8 cellular contexts compared by ENCODE assay signal in genomic region chr18:62329676-62330454, GRCh38. TPM values are rescaled to one million over a fixed set of nuclear protein-coding genes. Genes with fewer than 3 reads are reported as not detected.
A peak's percentile ranks its signal among the peaks of the same experiment; 100 is the strongest.
DNase-seq lines count a peak whose midpoint lies in the region; ATAC-seq and TF ChIP-seq lines count a peak whose summit lies in the region.

No MANE protein-coding gene starts in this region.

- POLR2A ChIA-PET in activated CD4-positive, alpha-beta memory T cell treated with anti-CD3 and anti-CD28 coated beads for 36 hours (lab: Charles Lee) = interaction anchor here (0.7 kb wide), 1 partner anchor 10 kb away, joined by 3 read pairs; no protein-coding TSS in a partner anchor

- 29% methylated on average over 16 of the region's 16 CpGs for WGBS in heart right ventricle, 2 donors
- WGBS in thyroid gland, 2 donors = 48 to 57% methylated on average over 16 of the region's 16 CpGs

- H3K4me3 ChIP-seq in heart right ventricle = peak overlapping the region in 2 of 10 donors; percentile 3
- H3K4me3 ChIP-seq in thyroid gland (replicated peaks in 1 of 3) = no peak overlapping the region

- no peak for TF ChIP-seq POLR2A in thyroid gland (IDR thresholded peaks at IDR 0.05)

- CTCF ChIA-PET in activated CD4-positive, alpha-beta memory T cell treated with anti-CD3 and anti-CD28 coated beads for 36 hours (lab: Charles Lee) = interaction anchor here (0.9 kb wide), 1 partner anchor 11 kb away, joined by 3 read pairs; no protein-coding TSS in a partner anchor

- H3K36me3 ChIP-seq in heart right ventricle (no peaks in the 10 kb centered on the region), thyroid gland (no peaks in the 10 kb centered on the region)

- H3K9me3 ChIP-seq in heart right ventricle (no peaks in the 10 kb centered on the region), thyroid gland (no peaks in the 10 kb centered on the region)

- no peaks in the 10 kb centered on the region for H3K9me3 Mint-ChIP-seq in activated T-cell treated with anti-CD3 and anti-CD28 coated beads, Interleukin-2, amount 50 U/mL, for 24 hours
- H3K9me3 Mint-ChIP-seq in activated CD4-positive, alpha-beta memory T cell treated with anti-CD3 and anti-CD28 coated beads for 36 hours = no peaks in the 10 kb centered on the region

- H3K4me3 Mint-ChIP-seq in activated T-cell treated with anti-CD3 and anti-CD28 coated beads, Interleukin-2, amount 50 U/mL, for 24 hours = no peak overlapping the region
- H3K4me3 Mint-ChIP-seq in activated CD4-positive, alpha-beta memory T cell treated with anti-CD3 and anti-CD28 coated beads for 36 hours = no peak overlapping the region

- TF ChIP-seq CTCF in heart right ventricle (IDR thresholded peaks at IDR 0.05) (no peak), thyroid gland (IDR thresholded peaks at IDR 0.05) (no peak)

- no peak overlapping the region for H3K27ac Mint-ChIP-seq in activated T-cell treated with anti-CD3 and anti-CD28 coated beads, Interleukin-2, amount 50 U/mL, for 24 hours
- H3K27ac Mint-ChIP-seq in activated CD4-positive, alpha-beta memory T cell treated with anti-CD3 and anti-CD28 coated beads for 36 hours = no peak overlapping the region

- H3K27me3 ChIP-seq in heart right ventricle (peaks cover 12 to 83% (median 75%) of the 10 kb centered on the region in 7 donors), thyroid gland (no peaks in the 10 kb centered on the region)

- intact Hi-C loops in activated CD4-positive, alpha-beta memory T cell treated with anti-CD3 and anti-CD28 coated beads for 36 hours (cut with micrococcal nuclease) = loop anchor here (2.0 to 5.0 kb wide), 5 partner anchors 37 to 387 kb away; partner anchors contain the start of genes PHLPP1, PIGN and RELCH
- intact Hi-C loops in heart right ventricle (cut with DNase I) = loop anchor here in 4 of 10 donors (10.0 kb wide), 4 partner anchors 215 to 655 kb away; no protein-coding TSS in a partner anchor
- intact Hi-C loops in thyroid gland (cut with DNase I) = no loop called here

- ATAC-seq in heart right ventricle = peak; percentile 63 to 91 (median 83)
- ATAC-seq in HG02642 (IDR thresholded peaks at IDR 0.05; ENCODE audit: poor library complexity, unreplicated experiment) = no peak
- no peak for ATAC-seq in HG02623 (IDR thresholded peaks at IDR 0.05; ENCODE audit: unreplicated experiment)

- H3K27ac ChIP-seq in heart right ventricle (peak overlapping the region in 1 of 10 donors; percentile 26), thyroid gland (peak overlapping the region in 1 of 3 donors; percentile 46), caudate nucleus (ENCODE audit: low read depth, low read length) (no peak overlapping the region)

- DNase-seq in activated T-cell treated with anti-CD3 and anti-CD28 coated beads for 24 hours (ENCODE audit: low read depth) (peak; percentile 11), heart right ventricle (peak; percentile 54 to 59), thyroid gland (peak; percentile 13 to 30), caudate nucleus (lab: John Stamatoyannopoulos, UW) (no peak)
- DNase-seq in activated T-cell treated with anti-CD3 and anti-CD28 coated beads, Interleukin-2, amount 50 U/mL, for 24 hours = no peak
- peak; percentile 62 for DNase-seq in activated CD4-positive, alpha-beta memory T cell treated with anti-CD3 and anti-CD28 coated beads for 36 hours

- H3K4me1 ChIP-seq in heart right ventricle = peaks cover 6 to 68% (median 31%) of the 10 kb centered on the region in 9 donors
- peaks cover 8 to 12% of the 10 kb centered on the region in 2 donors for H3K4me1 ChIP-seq in thyroid gland

- H3K4me1 Mint-ChIP-seq in activated T-cell treated with anti-CD3 and anti-CD28 coated beads, Interleukin-2, amount 50 U/mL, for 24 hours (ENCODE audit: low read depth) = peaks cover 39% of the 10 kb centered on the region
- H3K4me1 Mint-ChIP-seq in activated CD4-positive, alpha-beta memory T cell treated with anti-CD3 and anti-CD28 coated beads for 36 hours (ENCODE audit: low read depth) = peaks cover 27% of the 10 kb centered on the region

- no peaks in the 10 kb centered on the region for H3K36me3 Mint-ChIP-seq in activated T-cell treated with anti-CD3 and anti-CD28 coated beads, Interleukin-2, amount 50 U/mL, for 24 hours (ENCODE audit: low read depth)
- H3K36me3 Mint-ChIP-seq in activated CD4-positive, alpha-beta memory T cell treated with anti-CD3 and anti-CD28 coated beads for 36 hours = no peaks in the 10 kb centered on the region

- peaks cover 84% of the 10 kb centered on the region for H3K27me3 Mint-ChIP-seq in activated T-cell treated with anti-CD3 and anti-CD28 coated beads, Interleukin-2, amount 50 U/mL, for 24 hours
- H3K27me3 Mint-ChIP-seq in activated CD4-positive, alpha-beta memory T cell treated with anti-CD3 and anti-CD28 coated beads for 36 hours = peaks cover 67% of the 10 kb centered on the region

RNA-seq across cellular contexts. Expression of gene TNFRSF11A, which starts 4.8 kb away (rescaled TPM):
- total RNA-seq in activated CD4-positive, alpha-beta memory T cell treated with anti-CD3 and anti-CD28 coated beads for 36 hours = 1 to 10 TPM; 5.7 to 6.1 TPM
- total RNA-seq in heart right ventricle = 1 to 10 TPM in 5 of 10 donors, under 1 TPM in 5; 0.34 to 2.7 (median 1.1) TPM
- polyA plus RNA-seq in heart right ventricle = under 1 TPM; 0.29 to 0.33 TPM
- total RNA-seq in thyroid gland = 10 to 100 TPM in 1 of 4 donors, 1 to 10 TPM in 3; 3.3 to 11.6 (median 6.7) TPM

Comparison
In these comparisons a context has a peak if more than half of its experiments do, and no peak if none do; other contexts are left out.
1. DNase-seq: peak in activated T-cell treated with anti-CD3 and anti-CD28 coated beads for 24 hours (single experiment), activated CD4-positive, alpha-beta memory T cell treated with anti-CD3 and anti-CD28 coated beads for 36 hours (single experiment), heart right ventricle (2 of 2) and thyroid gland (2 of 2); none in activated T-cell treated with anti-CD3 and anti-CD28 coated beads, Interleukin-2, amount 50 U/mL, for 24 hours (single experiment) and caudate nucleus (0 of 61).
2. ATAC-seq: peak in heart right ventricle (8 of 8); none in HG02642 (single experiment) and HG02623 (single experiment).